29 cellular contexts compared by ENCODE assay signal in the genomic region with DNA sequence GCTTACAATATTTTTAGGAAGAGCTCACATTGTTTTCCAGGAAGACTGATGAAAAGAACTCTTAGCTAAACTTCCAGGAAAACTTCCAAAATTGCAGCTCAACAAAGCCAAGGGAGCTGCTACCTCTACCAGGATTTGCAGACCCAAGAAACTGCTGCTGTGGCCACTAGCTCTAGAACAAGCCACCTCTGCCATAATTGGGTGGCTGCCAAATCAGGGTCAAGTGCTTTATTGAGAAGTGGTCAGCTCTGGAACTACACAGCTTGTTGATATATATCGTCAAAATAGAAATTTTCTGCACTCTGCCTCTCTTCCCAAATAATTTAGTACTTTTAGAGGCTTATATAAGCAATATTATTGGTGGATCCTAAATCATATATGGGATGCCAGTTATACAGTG.
A peak's percentile ranks its signal among the peaks of the same experiment; 100 is the strongest.
DNase-seq lines count a peak whose midpoint lies in the region; ATAC-seq, FAIRE-seq and TF ChIP-seq lines count a peak whose summit lies in the region.
"Had no signal": no experiment of that assay in that cellular context is flagged by ENCODE, and none has a peak within 500 bp of the region (broad histone marks: within the 10 kb centered on the region; RNA-seq: fewer than 3 reads in every experiment).

No MANE protein-coding gene starts in this region.

- CTCF ChIA-PET in MCF 10A (lab: Yijun Ruan, JAX) (interaction anchor here (1.4 kb wide), 1 partner anchor 11 kb away, joined by 4 read pairs; no protein-coding TSS in a partner anchor), mammary epithelial cell (lab: Charles Lee; ENCODE audit: low non-redundant PET) (no interaction called here), endothelial cell of umbilical vein (lab: Charles Lee) (interaction anchor here (1.2 to 1.8 kb wide), 3 partner anchors 8 to 10 kb away, joined by 3 to 6 read pairs (median 4); no protein-coding TSS in a partner anchor), GM10248 (lab: Yijun Ruan, JAX) (interaction anchor here (1.0 to 1.9 kb wide), 3 partner anchors 8 to 75 kb away, joined by 3 to 5 read pairs (median 4); no protein-coding TSS in a partner anchor)
- CTCF ChIA-PET in activated CD4-positive, alpha-beta memory T cell treated with anti-CD3 and anti-CD28 coated beads, Interleukin-2, amount 10 ng/mL, durations not matched to agents 7 days and 5 days (lab: Charles Lee): no interaction called here

- no peak overlapping the region for H3K9ac ChIP-seq in mammary epithelial cell (ENCODE audit: insufficient read depth, low read length)
- H3K9ac ChIP-seq in endothelial cell of umbilical vein (replicated peaks; ENCODE audit: extremely low read depth, insufficient read depth, low read length): no peak overlapping the region
- H3K9ac ChIP-seq: BLaER1 treated with 17β-estradiol and CSF1 and Interleukin-3, amounts not matched to agents 10 nM and 100 nM had no signal

- ATAC-seq in GM21528 (IDR thresholded peaks at IDR 0.05; ENCODE audit: low FRiP score, unreplicated experiment): no peak
- ATAC-seq: activated CD8-positive, alpha-beta T cell treated with anti-CD3 and anti-CD28 coated beads for 36 hours; heart right ventricle; left ventricle myocardium superior; pancreas; stimulated activated naive CD8-positive, alpha-beta T cell treated with anti-CD3 and anti-CD28 coated beads, Interleukin-15, Interleukin-2, amounts not matched to agents 100 U/mL and 50 U/mL, for 24 hours had no signal

- H3K27ac Mint-ChIP-seq in MCF 10A (ENCODE audit: low read depth, unreplicated experiment): no peak overlapping the region
- H3K27ac Mint-ChIP-seq in activated CD4-positive, alpha-beta memory T cell treated with anti-CD3 and anti-CD28 coated beads, Interleukin-2, amount 10 ng/mL, durations not matched to agents 7 days and 5 days: no peak overlapping the region
- H3K27ac Mint-ChIP-seq: activated CD8-positive, alpha-beta T cell treated with anti-CD3 and anti-CD28 coated beads for 36 hours; nephron progenitor cell had no signal

- no peaks in the 10 kb centered on the region for H3K27me3 Mint-ChIP-seq in MCF 10A (ENCODE audit: insufficient read depth, unreplicated experiment)
- H3K27me3 Mint-ChIP-seq in activated CD4-positive, alpha-beta memory T cell treated with anti-CD3 and anti-CD28 coated beads, Interleukin-2, amount 10 ng/mL, durations not matched to agents 7 days and 5 days: no peaks in the 10 kb centered on the region
- H3K27me3 Mint-ChIP-seq: activated CD8-positive, alpha-beta T cell treated with anti-CD3 and anti-CD28 coated beads for 36 hours; central memory CD8-positive, alpha-beta T cell had no signal

- no peaks in the 10 kb centered on the region for H3K4me1 ChIP-seq in mammary epithelial cell (ENCODE audit: insufficient read depth, low read length)
- no peaks in the 10 kb centered on the region for H3K4me1 ChIP-seq in endothelial cell of umbilical vein (ENCODE audit: control insufficient read depth, extremely low read depth, insufficient read depth, low read length)
- H3K4me1 ChIP-seq: BLaER1 treated with 17β-estradiol and CSF1 and Interleukin-3, amounts not matched to agents 10 nM and 100 nM; Caco-2; heart right ventricle; pancreas; sigmoid colon had no signal

- H3K79me2 ChIP-seq in mammary epithelial cell (ENCODE audit: insufficient read depth, low read length) (no peaks in the 10 kb centered on the region), endothelial cell of umbilical vein (ENCODE audit: control insufficient read depth, insufficient read depth, low read length) (no peaks in the 10 kb centered on the region)

- no peaks in the 10 kb centered on the region for H3K9me1 ChIP-seq in endothelial cell of umbilical vein (replicated peaks; ENCODE audit: control insufficient read depth, extremely low read depth, insufficient read depth, low read length)

- DNase-seq in MCF 10A (ENCODE audit: unreplicated experiment) (peak; percentile 13), mammary epithelial cell (no peak), RKO (ENCODE audit: low spot score) (peak; percentile 14), endothelial cell of umbilical vein (ENCODE audit: low read depth, low spot score) (peak; percentile 1), urothelium cell line (ENCODE audit: low spot score) (peak; percentile 8), GM10248 (ENCODE audit: extremely low spot score) (no peak)
- no peak for DNase-seq in activated CD4-positive, alpha-beta memory T cell treated with anti-CD3 and anti-CD28 coated beads, Interleukin-2, amount 10 ng/mL, durations not matched to agents 7 days and 5 days
- DNase-seq: ACHN; activated CD4-positive, CD25-positive, alpha-beta regulatory T cell treated with anti-CD3 and anti-CD28 coated beads, Interleukin-2, amount 50 U/mL, for 72 hours; activated CD8-positive, alpha-beta T cell treated with anti-CD3 and anti-CD28 coated beads for 36 hours; activated effector memory CD4-positive, alpha-beta T cell treated with anti-CD3 and anti-CD28 coated beads, Interleukin-2, amount 50 U/mL, for 16 hours; Caco-2; EL; left ventricle myocardium superior; NCI-H1105; NCI-H2029 treated with DMSO at 0.1 percent for 48 hours; NCI-H345; nephron progenitor cell; pancreas; sigmoid colon; stimulated activated CD4-positive, alpha-beta T cell treated with anti-CD3 and anti-CD28 coated beads, Interleukin-15, amount 100 ng/mL, for 24 hours; stimulated activated naive CD8-positive, alpha-beta T cell treated with anti-CD3 and anti-CD28 coated beads, Interleukin-15, Interleukin-2, amounts not matched to agents 100 U/mL and 50 U/mL, for 24 hours; SW 1271 had no signal

- intact Hi-C loops in MCF 10A (cut with micrococcal nuclease): no loop called here
- intact Hi-C loops in mammary epithelial cell (cut with micrococcal nuclease): no loop called here
- intact Hi-C loops in endothelial cell of umbilical vein (cut with micrococcal nuclease): no loop called here

- TF ChIP-seq POLR2A in endothelial cell of umbilical vein (IDR thresholded peaks at IDR 0.05; ENCODE audit: low read depth, low read length): no peak

- in situ Hi-C loops in mammary epithelial cell (cut with MboI; ENCODE audit: low sequenced_read_pairs in 2 of 2): no loop called here

- no peak overlapping the region for H3K4me3 ChIP-seq in mammary epithelial cell (replicated peaks in 1 of 3; ENCODE audit: insufficient read depth in 1 of 3, low read depth in 2 of 3, low read length in 3 of 3)
- no peak overlapping the region for H3K4me3 ChIP-seq in endothelial cell of umbilical vein (replicated peaks in 1 of 3; ENCODE audit: insufficient read depth in 1 of 3, low read depth in 1 of 3, low read length in 3 of 3)
- H3K4me3 ChIP-seq: BLaER1 treated with 17β-estradiol and CSF1 and Interleukin-3, amounts not matched to agents 10 nM and 100 nM; heart right ventricle; pancreas; sigmoid colon; thoracic aorta had no signal

- POLR2A ChIA-PET in MCF 10A (lab: Yijun Ruan, JAX): no interaction called here
- POLR2A ChIA-PET in endothelial cell of umbilical vein (lab: Charles Lee): no interaction called here
- POLR2A ChIA-PET in activated CD4-positive, alpha-beta memory T cell treated with anti-CD3 and anti-CD28 coated beads, Interleukin-2, amount 10 ng/mL, durations not matched to agents 7 days and 5 days (lab: Charles Lee): no interaction called here
- POLR2A ChIA-PET in GM10248 (lab: Yijun Ruan, JAX): no interaction called here

- 0% methylated on average over 1 of the region's 1 CpG for WGBS in mammary epithelial cell (ENCODE audit: low coverage, missing lambda C conversion rate)

- H3K27ac ChIP-seq in mammary epithelial cell (ENCODE audit: insufficient read depth, low read depth, low read length) (no peak overlapping the region), endothelial cell of umbilical vein (ENCODE audit: insufficient read depth, low read depth, low read length) (no peak overlapping the region)
- H3K27ac ChIP-seq: BLaER1 treated with 17β-estradiol and CSF1 and Interleukin-3, amounts not matched to agents 10 nM and 100 nM; epithelial cell of prostate; heart right ventricle; pancreas; sigmoid colon; thoracic aorta had no signal

- no peak overlapping the region for H3K4me2 ChIP-seq in mammary epithelial cell (ENCODE audit: insufficient read depth, low read depth, low read length)
- no peak overlapping the region for H3K4me2 ChIP-seq in endothelial cell of umbilical vein (ENCODE audit: insufficient read depth, low read length)
- H3K4me2 ChIP-seq: BLaER1 treated with 17β-estradiol and CSF1 and Interleukin-3, amounts not matched to agents 10 nM and 100 nM had no signal

- dilution Hi-C loops in mammary epithelial cell (cut with HindIII; ENCODE audit: low sequenced_read_pairs): no loop called here
- dilution Hi-C loops in endothelial cell of umbilical vein (cut with MboI; ENCODE audit: extremely low pct_ligation_motif_present, low sequenced_read_pairs): no loop called here

- H3K9me3 ChIP-seq in mammary epithelial cell (replicated peaks; ENCODE audit: insufficient read depth, low read length) (no peaks in the 10 kb centered on the region), endothelial cell of umbilical vein (replicated peaks; ENCODE audit: control insufficient read depth, insufficient read depth, low read length) (no peaks in the 10 kb centered on the region)
- H3K9me3 ChIP-seq: BLaER1 treated with 17β-estradiol and CSF1 and Interleukin-3, amounts not matched to agents 10 nM and 100 nM; Caco-2; pancreas; sigmoid colon; thoracic aorta had no signal

- H3K27me3 ChIP-seq in mammary epithelial cell (ENCODE audit: insufficient read depth, low read length): no peaks in the 10 kb centered on the region
- no peaks in the 10 kb centered on the region for H3K27me3 ChIP-seq in endothelial cell of umbilical vein (ENCODE audit: control insufficient read depth in 2 of 2, insufficient read depth in 2 of 2, low read length in 2 of 2)
- H3K27me3 ChIP-seq: BLaER1 treated with 17β-estradiol and CSF1 and Interleukin-3, amounts not matched to agents 10 nM and 100 nM; heart right ventricle; pancreas; sigmoid colon had no signal

- no peaks in the 10 kb centered on the region for H3K4me1 Mint-ChIP-seq in MCF 10A (ENCODE audit: insufficient read depth, unreplicated experiment)
- H3K4me1 Mint-ChIP-seq in activated CD4-positive, alpha-beta memory T cell treated with anti-CD3 and anti-CD28 coated beads, Interleukin-2, amount 10 ng/mL, durations not matched to agents 7 days and 5 days: no peaks in the 10 kb centered on the region
- H3K4me1 Mint-ChIP-seq: central memory CD8-positive, alpha-beta T cell; nephron progenitor cell had no signal

- H3K36me3 ChIP-seq in mammary epithelial cell (ENCODE audit: insufficient read depth, low read length) (no peaks in the 10 kb centered on the region), endothelial cell of umbilical vein (ENCODE audit: control insufficient read depth in 2 of 2, extremely low read depth in 1 of 2, insufficient read depth in 2 of 2, low read length in 2 of 2) (no peaks in the 10 kb centered on the region)
- H3K36me3 ChIP-seq: BLaER1 treated with 17β-estradiol and CSF1 and Interleukin-3, amounts not matched to agents 10 nM and 100 nM; heart right ventricle; pancreas; sigmoid colon; thoracic aorta had no signal

- BruUV-seq in MCF 10A (replicated peaks; lab: Mats Ljungman, UMichigan): no TSS peak
- BruUV-seq in mammary epithelial cell (replicated peaks; lab: Mats Ljungman, UMichigan): no TSS peak
- BruUV-seq in endothelial cell of umbilical vein (replicated peaks; lab: Mats Ljungman, UMichigan): no TSS peak

- no peaks in the 10 kb centered on the region for H3K9me3 Mint-ChIP-seq in MCF 10A (ENCODE audit: unreplicated experiment)
- peaks cover 5% of the 10 kb centered on the region for H3K9me3 Mint-ChIP-seq in activated CD4-positive, alpha-beta memory T cell treated with anti-CD3 and anti-CD28 coated beads, Interleukin-2, amount 10 ng/mL, durations not matched to agents 7 days and 5 days

- H3K36me3 Mint-ChIP-seq in MCF 10A (ENCODE audit: insufficient read depth, unreplicated experiment): no peaks in the 10 kb centered on the region
- H3K36me3 Mint-ChIP-seq in activated CD4-positive, alpha-beta memory T cell treated with anti-CD3 and anti-CD28 coated beads, Interleukin-2, amount 10 ng/mL, durations not matched to agents 7 days and 5 days (ENCODE audit: low read depth): no peaks in the 10 kb centered on the region

- TF ChIP-seq CTCF in MCF 10A (IDR thresholded peaks at IDR 0.05; ENCODE audit: unreplicated experiment): no peak
- TF ChIP-seq CTCF in mammary epithelial cell (conservative IDR thresholded peaks at IDR 0.05 in 1 of 2, IDR thresholded peaks at IDR 0.05 in 1 of 2; ENCODE audit: extremely low read depth in 1 of 2, insufficient read depth in 1 of 2, low read depth in 1 of 2, low read length in 2 of 2): no peak
- no peak for TF ChIP-seq CTCF in endothelial cell of umbilical vein (IDR thresholded peaks at IDR 0.05; ENCODE audit: extremely low read depth in 1 of 2, insufficient read depth in 1 of 2, low read depth in 1 of 2, low read length in 2 of 2)
- TF ChIP-seq CTCF in GM10248 (IDR thresholded peaks at IDR 0.05; ENCODE audit: control extremely low read depth, extremely low read depth, low read depth, missing control alignments): no peak

- H3K4me3 Mint-ChIP-seq in MCF 10A (ENCODE audit: unreplicated experiment): no peak overlapping the region
- no peak overlapping the region for H3K4me3 Mint-ChIP-seq in activated CD4-positive, alpha-beta memory T cell treated with anti-CD3 and anti-CD28 coated beads, Interleukin-2, amount 10 ng/mL, durations not matched to agents 7 days and 5 days
- H3K4me3 Mint-ChIP-seq: activated CD8-positive, alpha-beta T cell treated with anti-CD3 and anti-CD28 coated beads for 36 hours; central memory CD8-positive, alpha-beta T cell; nephron progenitor cell had no signal

- H2AFZ ChIP-seq in mammary epithelial cell (ENCODE audit: low read depth, low read length): no peak overlapping the region
- H2AFZ ChIP-seq in endothelial cell of umbilical vein (ENCODE audit: low read depth, low read length): no peak overlapping the region

- H4K20me1 ChIP-seq in mammary epithelial cell (ENCODE audit: insufficient read depth, low read length): no peaks in the 10 kb centered on the region
- no peaks in the 10 kb centered on the region for H4K20me1 ChIP-seq in endothelial cell of umbilical vein (replicated peaks; ENCODE audit: control insufficient read depth, extremely low read depth, insufficient read depth, low read length)
- H4K20me1 ChIP-seq: BLaER1 treated with 17β-estradiol and CSF1 and Interleukin-3, amounts not matched to agents 10 nM and 100 nM had no signal

- FAIRE-seq in endothelial cell of umbilical vein (lab: Jason Lieb, UNC) (no peak), urothelium cell line (lab: Jason Lieb, UNC) (no peak)
- FAIRE-seq: pancreas had no signal

Comparison
In these comparisons a context has a peak if more than half of its experiments do, and no peak if none do; other contexts are left out.
1. DNase-seq: peak in MCF 10A (single experiment), RKO (single experiment), endothelial cell of umbilical vein (single experiment) and urothelium cell line (single experiment); none in mammary epithelial cell (single experiment), activated CD4-positive, alpha-beta memory T cell treated with anti-CD3 and anti-CD28 coated beads, Interleukin-2, amount 10 ng/mL, durations not matched to agents 7 days and 5 days (single experiment) and GM10248 (single experiment).
2. CTCF ChIA-PET loops: an anchor here in MCF 10A (1.4 kb wide), endothelial cell of umbilical vein (1.2 to 1.8 kb wide) and GM10248 (1.0 to 1.9 kb wide); none called in mammary epithelial cell and activated CD4-positive, alpha-beta memory T cell treated with anti-CD3 and anti-CD28 coated beads, Interleukin-2, amount 10 ng/mL, durations not matched to agents 7 days and 5 days.